ENCODE assay signal across 20 cellular contexts in genomic region chr7:150854066-150855000, GRCh38. TPM values are rescaled to one million over a fixed set of nuclear protein-coding genes. Genes with fewer than 3 reads are reported as not detected.
"Had no signal": no experiment of that assay in that cellular context is flagged by ENCODE, and none has a peak within 500 bp of the region (broad histone marks: within the 10 kb centered on the region; RNA-seq: fewer than 3 reads in every experiment).

No MANE protein-coding gene starts in this region.

- H3K27ac ChIP-seq: epithelial cell of prostate, heart left ventricle, SJSA1, stomach, upper lobe of left lung had no signal

- H3K4me3 Mint-ChIP-seq: activated CD4-positive, alpha-beta T cell treated with anti-CD3 and anti-CD28 coated beads, Interleukin-2, amount 10 ng/mL, durations not matched to agents 24 days and 14 days; activated naive CD8-positive, alpha-beta T cell; dendritic cell treated with granulocyte-macrophage colony-stimulating factor and Interleukin-4, amounts not matched to agents 40 ng/mL and 50 ng/mL, for 4 days; stimulated activated effector memory CD8-positive, alpha-beta T cell treated with anti-CD3 and anti-CD28 coated beads, Interleukin-12 subunit alpha, Interleukin-12 subunit beta, amount 100 ng/mL, for 72 hours; T-helper 1 cell treated with Interleukin-12 subunit alpha and Interleukin-12 subunit beta and Interleukin-4 antibody, amounts not matched to agents 30 μg/mL and 1 μg/mL, for 36 hours had no signal

- H3K4me3 ChIP-seq: heart left ventricle, SJSA1, stomach, upper lobe of left lung had no signal

- ATAC-seq: heart left ventricle; stimulated activated effector memory CD8-positive, alpha-beta T cell treated with anti-CD3 and anti-CD28 coated beads, Interleukin-12 subunit alpha, Interleukin-12 subunit beta, amount 100 ng/mL, for 72 hours had no signal

- H3K36me3 ChIP-seq: heart left ventricle, SJSA1, stomach, upper lobe of left lung had no signal

- H3K9me3 Mint-ChIP-seq: activated CD4-positive, alpha-beta T cell treated with anti-CD3 and anti-CD28 coated beads, Interleukin-2, amount 10 ng/mL, durations not matched to agents 24 days and 14 days; dendritic cell treated with granulocyte-macrophage colony-stimulating factor and Interleukin-4, amounts not matched to agents 40 ng/mL and 50 ng/mL, for 4 days; stimulated activated effector memory CD8-positive, alpha-beta T cell treated with anti-CD3 and anti-CD28 coated beads, Interleukin-12 subunit alpha, Interleukin-12 subunit beta, amount 100 ng/mL, for 72 hours; T-helper 1 cell treated with Interleukin-12 subunit alpha and Interleukin-12 subunit beta and Interleukin-4 antibody, amounts not matched to agents 30 μg/mL and 1 μg/mL, for 36 hours had no signal

- H3K27ac Mint-ChIP-seq: activated CD4-positive, alpha-beta T cell treated with anti-CD3 and anti-CD28 coated beads, Interleukin-2, amount 10 ng/mL, durations not matched to agents 24 days and 14 days; activated naive CD8-positive, alpha-beta T cell; dendritic cell treated with granulocyte-macrophage colony-stimulating factor and Interleukin-4, amounts not matched to agents 40 ng/mL and 50 ng/mL, for 4 days; stimulated activated effector memory CD8-positive, alpha-beta T cell treated with anti-CD3 and anti-CD28 coated beads, Interleukin-12 subunit alpha, Interleukin-12 subunit beta, amount 100 ng/mL, for 72 hours; T-helper 1 cell treated with Interleukin-12 subunit alpha and Interleukin-12 subunit beta and Interleukin-4 antibody, amounts not matched to agents 30 μg/mL and 1 μg/mL, for 36 hours had no signal

- H3K4me1 ChIP-seq: heart left ventricle, SJSA1, stomach, upper lobe of left lung had no signal

- H3K4me1 Mint-ChIP-seq: activated CD4-positive, alpha-beta T cell treated with anti-CD3 and anti-CD28 coated beads, Interleukin-2, amount 10 ng/mL, durations not matched to agents 24 days and 14 days had no signal

- H3K36me3 Mint-ChIP-seq: activated naive CD8-positive, alpha-beta T cell; stimulated activated effector memory CD8-positive, alpha-beta T cell treated with anti-CD3 and anti-CD28 coated beads, Interleukin-12 subunit alpha, Interleukin-12 subunit beta, amount 100 ng/mL, for 72 hours had no signal

- H3K9me3 ChIP-seq: heart left ventricle, SJSA1, stomach, upper lobe of left lung had no signal

- DNase-seq: activated CD4-positive, alpha-beta T cell treated with anti-CD3 and anti-CD28 coated beads, Interleukin-2, amount 10 ng/mL, durations not matched to agents 24 days and 14 days; foreskin melanocyte; mesendoderm; occipital lobe; small intestine; stimulated activated CD4-positive, alpha-beta T cell treated with anti-CD3 and anti-CD28 coated beads, Interleukin-15, amount 100 ng/mL, for 24 hours; stimulated activated CD4-positive, alpha-beta T cell treated with anti-CD3 and anti-CD28 coated beads, Interleukin-2, amount 100 ng/mL, for 48 hours; stomach; upper lobe of left lung had no signal

- H3K27me3 ChIP-seq: upper lobe of left lung had no signal

RNA-seq across cellular contexts. Expression of gene AOC1, which starts 2.0 kb away (rescaled TPM):
- total RNA-seq: activated CD4-positive, alpha-beta T cell treated with anti-CD3 and anti-CD28 coated beads, Interleukin-2, amount 10 ng/mL, durations not matched to agents 24 days and 14 days; activated CD8-positive, alpha-beta memory T cell treated with anti-CD3 and anti-CD28 coated beads for 36 hours; fibroblast of lung; occipital lobe; SJSA1; temporal lobe had no signal

RNA-seq across cellular contexts. Expression of gene TMEM176A, which starts 53.8 kb away (rescaled TPM):
- total RNA-seq: activated CD4-positive, alpha-beta T cell treated with anti-CD3 and anti-CD28 coated beads, Interleukin-2, amount 10 ng/mL, durations not matched to agents 24 days and 14 days; activated CD8-positive, alpha-beta memory T cell treated with anti-CD3 and anti-CD28 coated beads for 36 hours; SJSA1 had no signal

RNA-seq across cellular contexts. Expression of gene TMEM176B, which starts 54.2 kb away (rescaled TPM):
- total RNA-seq: activated CD4-positive, alpha-beta T cell treated with anti-CD3 and anti-CD28 coated beads, Interleukin-2, amount 10 ng/mL, durations not matched to agents 24 days and 14 days; activated CD8-positive, alpha-beta memory T cell treated with anti-CD3 and anti-CD28 coated beads for 36 hours; bronchial epithelial cell; SJSA1 had no signal
